1 cellular context compared by ENCODE assay signal in genomic region chr6:169702640-169703246, GRCh38.
TF ChIP-seq lines count a peak whose summit lies in the region.

No MANE protein-coding gene starts in this region.

TF ChIP-seq in GM23338, 12 proteins besides CTCF, POLR2A, EP300 and RAD21 (continued from another document):
- TF ChIP-seq ZNF462 (CRISPR knock-in tag; IDR thresholded peaks at IDR 0.05) (no peak), ZNF114 (CRISPR knock-in tag; IDR thresholded peaks at IDR 0.05) (no peak), REST (IDR thresholded peaks at IDR 0.05; ENCODE audit: unreplicated experiment) (no peak)
